ENCODE assay signal across 23 cellular contexts in the genomic region with DNA sequence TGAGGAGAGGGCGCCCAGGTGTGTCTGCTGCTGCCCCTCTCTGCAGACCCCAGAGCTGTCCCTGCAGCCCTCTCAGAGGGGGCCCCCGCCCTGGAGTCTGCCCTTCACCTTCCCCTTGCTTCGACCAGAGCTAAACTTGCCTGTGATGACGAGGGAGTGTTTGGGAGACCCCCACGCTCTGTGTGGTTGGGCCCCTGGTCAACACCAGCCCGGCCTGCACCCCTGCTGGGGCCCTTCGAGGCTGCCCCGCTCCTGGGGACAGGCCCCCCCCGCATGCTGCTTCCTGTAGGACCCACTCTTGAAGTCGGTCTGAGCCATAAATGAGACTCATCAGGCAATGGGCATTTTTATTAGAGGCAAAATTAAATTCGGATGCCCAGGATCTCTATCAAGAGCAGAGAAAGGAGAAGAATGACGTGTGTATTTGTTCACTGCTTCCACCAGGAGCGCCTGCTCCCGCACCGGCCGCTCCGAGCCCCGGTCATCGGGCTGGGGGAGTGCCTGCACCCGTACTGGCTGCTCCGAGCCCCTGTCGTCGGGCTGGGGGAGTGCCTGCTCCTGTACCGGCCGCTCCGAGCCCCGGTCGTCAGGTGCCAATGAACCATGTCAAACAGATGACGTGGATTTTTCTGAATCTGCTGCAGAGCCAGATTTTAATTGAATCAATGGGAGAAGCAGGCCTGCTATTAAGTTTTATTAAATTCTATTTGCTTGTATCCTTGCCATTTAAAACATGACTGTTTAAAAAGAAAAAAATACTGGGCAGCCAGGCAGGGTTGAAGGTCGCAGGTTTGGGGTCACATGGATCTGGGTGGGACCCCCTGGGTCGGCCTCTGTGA.
"Had no signal": no experiment of that assay in that cellular context is flagged by ENCODE, and none has a peak within 500 bp of the region (broad histone marks: within the 10 kb centered on the region; RNA-seq: fewer than 3 reads in every experiment).

No MANE protein-coding gene starts in this region.

- DNase-seq: activated CD4-positive, alpha-beta T cell treated with anti-CD3 and anti-CD28 coated beads, Interleukin-2, amount 10 ng/mL, durations not matched to agents 7 days and 5 days; activated CD4-positive, CD25-positive, alpha-beta regulatory T cell treated with anti-CD3 and anti-CD28 coated beads, Interleukin-2, amount 50 U/mL, for 72 hours; activated CD8-positive, alpha-beta T cell treated with anti-CD3 and anti-CD28 coated beads for 36 hours; activated gamma-delta T cell; aorta; colonic mucosa; dorsolateral prefrontal cortex; kidney glomerular epithelial cell; ovary; stimulated activated CD4-positive, alpha-beta T cell treated with anti-CD3 and anti-CD28 coated beads, Interleukin-2, amount 100 ng/mL, for 48 hours; stimulated activated CD8-positive, alpha-beta memory T cell treated with anti-CD3 and anti-CD28 coated beads, Interleukin-4, amount 100 ng/mL, for 48 hours; stimulated activated naive B cell treated with anti-CD40 and anti-IgM and Interleukin-4, amounts not matched to agents 10 μg/mL and 1 μg/mL and 100 μg/mL, for 72 hours; T-helper 1 cell; trophoblast cell; WERI-Rb-1 had no signal

- H3K27ac ChIP-seq: colonic mucosa, dorsolateral prefrontal cortex, neural progenitor cell, ovary, prostate gland, vagina, WERI-Rb-1 had no signal

- H3K4me3 ChIP-seq: colonic mucosa, dorsolateral prefrontal cortex, neural progenitor cell, ovary, prostate gland, vagina had no signal

- H3K4me2 ChIP-seq: neural progenitor cell had no signal

- H3K9ac ChIP-seq: neural progenitor cell had no signal

- H3K4me1 ChIP-seq: prostate gland had no signal

- H3K36me3 ChIP-seq: colonic mucosa, neural progenitor cell, ovary, prostate gland, vagina, WERI-Rb-1 had no signal

- H3K9me3 ChIP-seq: colonic mucosa, prostate gland, vagina had no signal

- H3K4me3 Mint-ChIP-seq: activated CD8-positive, alpha-beta T cell treated with anti-CD3 and anti-CD28 coated beads for 36 hours; stimulated activated naive B cell treated with anti-CD40 and anti-IgM and Interleukin-4, amounts not matched to agents 10 μg/mL and 1 μg/mL and 100 μg/mL, for 72 hours had no signal

- ATAC-seq: activated CD8-positive, alpha-beta T cell treated with anti-CD3 and anti-CD28 coated beads for 36 hours; activated naive CD4-positive, alpha-beta T cell treated with anti-CD3 and anti-CD28 coated beads, Interleukin-2, amount 50 U/mL, for 72 hours; stimulated activated naive B cell treated with anti-CD40 and anti-IgM and Interleukin-4, amounts not matched to agents 10 μg/mL and 1 μg/mL and 100 μg/mL, for 72 hours had no signal

- H3K27ac Mint-ChIP-seq: activated CD8-positive, alpha-beta T cell treated with anti-CD3 and anti-CD28 coated beads for 36 hours; activated naive CD4-positive, alpha-beta T cell treated with anti-CD3 and anti-CD28 coated beads, Interleukin-2, amount 50 U/mL, for 72 hours; activated T-helper 1 cell treated with anti-CD3 and anti-CD28 coated beads, Interleukin-12 subunit alpha, Interleukin-12 subunit beta, Interleukin-2, Interleukin-4 antibody, amounts not matched to agents 30 ng/mL and 10 ng/mL and 1 ng/mL, durations not matched to agents 14 hours and 24 hours and 36 hours; memory B cell; neural progenitor cell; stimulated activated naive B cell treated with anti-CD40 and anti-IgM and Interleukin-4, amounts not matched to agents 10 μg/mL and 1 μg/mL and 100 μg/mL, for 72 hours had no signal

- FAIRE-seq: TTC549 had no signal

- H3K27me3 ChIP-seq: colonic mucosa, ovary, vagina had no signal

- H3K27me3 Mint-ChIP-seq: activated CD4-positive, alpha-beta T cell treated with anti-CD3 and anti-CD28 coated beads, Interleukin-2, amount 10 ng/mL, durations not matched to agents 7 days and 5 days; activated CD8-positive, alpha-beta T cell treated with anti-CD3 and anti-CD28 coated beads for 36 hours; central memory CD8-positive, alpha-beta T cell had no signal

- H2AFZ ChIP-seq: neural progenitor cell had no signal
